8 cellular contexts compared by ENCODE assay signal in the genomic region with DNA sequence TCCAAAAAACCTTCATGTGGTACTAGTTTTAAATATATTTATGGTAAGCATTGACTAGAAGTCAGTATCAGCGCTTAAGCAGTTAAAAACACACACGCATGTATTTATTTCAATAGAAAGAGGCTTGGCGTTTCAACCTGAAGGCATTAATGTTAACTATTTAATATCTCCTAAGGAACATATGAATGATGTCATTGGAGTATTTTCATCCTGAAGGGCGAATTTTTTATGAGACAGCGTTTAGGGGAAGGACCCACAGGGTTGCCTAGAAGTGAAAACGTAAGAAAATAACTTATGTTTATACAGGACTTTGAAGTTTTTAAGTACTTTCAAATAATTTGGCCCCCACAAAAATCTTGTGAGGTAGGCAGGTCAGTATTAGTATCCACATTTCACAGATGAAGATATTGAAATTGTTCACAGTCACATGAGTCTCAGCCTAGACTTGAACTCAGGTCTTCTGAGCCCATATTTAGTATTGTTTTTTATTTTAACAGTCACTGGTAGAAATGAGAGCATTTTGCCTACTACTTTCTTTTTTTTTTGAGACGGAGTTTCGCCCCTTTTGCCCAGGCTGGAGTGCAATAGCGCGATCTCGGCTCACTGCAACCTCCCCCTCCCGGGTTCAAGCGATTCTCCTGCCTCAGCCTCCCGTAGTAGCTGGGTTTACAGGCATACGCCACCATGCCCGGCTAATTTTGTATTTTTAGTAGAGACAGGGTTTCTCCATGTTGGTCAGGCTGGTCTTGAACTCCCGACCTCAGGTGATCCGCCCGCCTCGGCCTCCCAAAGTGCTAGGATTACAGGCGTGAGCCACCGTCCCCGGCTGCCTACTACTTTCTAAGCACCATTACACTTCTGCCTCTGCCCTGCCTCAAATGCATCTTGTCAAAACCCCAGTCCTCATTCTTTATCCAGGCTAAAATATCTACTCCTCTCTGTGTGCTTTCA. TPM values are rescaled to one million over a fixed set of nuclear protein-coding genes. Genes with fewer than 3 reads are reported as not detected.
DNase-seq lines count a peak whose midpoint lies in the region; ATAC-seq and TF ChIP-seq lines count a peak whose summit lies in the region.

No MANE protein-coding gene starts in this region.

- H3K36me3 ChIP-seq in suprapubic skin = no peaks in the 10 kb centered on the region

- H3K36me3 Mint-ChIP-seq in T-helper 2 cell treated with Interferon-gamma antibody and Interleukin-4, amounts not matched to agents 5 μg/mL and 100 μg/mL, for 36 hours (ENCODE audit: low read depth) = peaks cover 8% of the 10 kb centered on the region
- peaks cover 23% of the 10 kb centered on the region for H3K36me3 Mint-ChIP-seq in activated CD8-positive, alpha-beta T cell treated with anti-CD3 and anti-CD28 coated beads, Interleukin-2, amount 10 ng/mL, durations not matched to agents 7 days and 5 days (ENCODE audit: low read depth)
- peaks cover 0 to 4% (median 4%) of the 10 kb centered on the region in 3 donors for H3K36me3 Mint-ChIP-seq in immature natural killer cell

- TF ChIP-seq EP300 in suprapubic skin (IDR thresholded peaks at IDR 0.05) = no peak

- peaks cover 36% of the 10 kb centered on the region for H3K4me1 Mint-ChIP-seq in T-helper 2 cell treated with Interferon-gamma antibody and Interleukin-4, amounts not matched to agents 5 μg/mL and 100 μg/mL, for 36 hours (ENCODE audit: low read depth)
- peaks cover 38% of the 10 kb centered on the region for H3K4me1 Mint-ChIP-seq in activated CD8-positive, alpha-beta T cell treated with anti-CD3 and anti-CD28 coated beads, Interleukin-2, amount 10 ng/mL, durations not matched to agents 7 days and 5 days (ENCODE audit: low read depth)
- peaks cover 61 to 77% of the 10 kb centered on the region in 2 donors for H3K4me1 Mint-ChIP-seq in immature natural killer cell

- peak overlapping the region; percentile 100 for H3K27ac ChIP-seq in suprapubic skin

- peaks cover 52% of the 10 kb centered on the region for H3K4me1 ChIP-seq in suprapubic skin

- 42% methylated on average over 23 of the region's 23 CpGs for WGBS in suprapubic skin

- no peaks in the 10 kb centered on the region for H3K27me3 ChIP-seq in suprapubic skin

- ATAC-seq in activated CD8-positive, alpha-beta T cell treated with anti-CD3 and anti-CD28 coated beads, Interleukin-2, amount 10 ng/mL, durations not matched to agents 7 days and 5 days = no peak
- ATAC-seq in HG02970 (IDR thresholded peaks at IDR 0.05; ENCODE audit: low FRiP score, unreplicated experiment) = no peak

- DNase-seq in T-helper 2 cell treated with Interferon-gamma antibody and Interleukin-4, amounts not matched to agents 5 μg/mL and 100 μg/mL, for 36 hours (ENCODE audit: low spot score) = no peak
- DNase-seq in T-helper 2 cell (no peak), immature natural killer cell (no peak), suprapubic skin (ENCODE audit: low spot score in 2 of 2) (no peak), globus pallidus (ENCODE audit: low spot score) (no peak)
- DNase-seq in activated CD8-positive, alpha-beta T cell treated with anti-CD3 and anti-CD28 coated beads, Interleukin-2, amount 10 ng/mL, durations not matched to agents 7 days and 5 days = no peak
- DNase-seq in stimulated activated naive CD4-positive, alpha-beta T cell (lab: John Stamatoyannopoulos, UW) = no peak

- no peaks in the 10 kb centered on the region for H3K9me3 Mint-ChIP-seq in T-helper 2 cell treated with Interferon-gamma antibody and Interleukin-4, amounts not matched to agents 5 μg/mL and 100 μg/mL, for 36 hours
- H3K9me3 Mint-ChIP-seq in activated CD8-positive, alpha-beta T cell treated with anti-CD3 and anti-CD28 coated beads, Interleukin-2, amount 10 ng/mL, durations not matched to agents 7 days and 5 days (ENCODE audit: insufficient read depth) = no peaks in the 10 kb centered on the region
- no peaks in the 10 kb centered on the region for H3K9me3 Mint-ChIP-seq in immature natural killer cell

- peak overlapping the region; percentile 93 for H3K4me3 Mint-ChIP-seq in T-helper 2 cell treated with Interferon-gamma antibody and Interleukin-4, amounts not matched to agents 5 μg/mL and 100 μg/mL, for 36 hours
- peak overlapping the region; percentile 88 for H3K4me3 Mint-ChIP-seq in activated CD8-positive, alpha-beta T cell treated with anti-CD3 and anti-CD28 coated beads, Interleukin-2, amount 10 ng/mL, durations not matched to agents 7 days and 5 days
- peak overlapping the region; percentile 91 to 99 (median 96) for H3K4me3 Mint-ChIP-seq in immature natural killer cell

- H3K27me3 Mint-ChIP-seq in T-helper 2 cell treated with Interferon-gamma antibody and Interleukin-4, amounts not matched to agents 5 μg/mL and 100 μg/mL, for 36 hours (ENCODE audit: low read depth) = no peaks in the 10 kb centered on the region
- H3K27me3 Mint-ChIP-seq in activated CD8-positive, alpha-beta T cell treated with anti-CD3 and anti-CD28 coated beads, Interleukin-2, amount 10 ng/mL, durations not matched to agents 7 days and 5 days (ENCODE audit: low read depth) = no peaks in the 10 kb centered on the region
- peaks cover 2 to 11% (median 5%) of the 10 kb centered on the region in 3 donors for H3K27me3 Mint-ChIP-seq in immature natural killer cell (ENCODE audit: low read depth in 3 of 3)

- POLR2A ChIA-PET in activated CD8-positive, alpha-beta T cell treated with anti-CD3 and anti-CD28 coated beads, Interleukin-2, amount 10 ng/mL, durations not matched to agents 7 days and 5 days (lab: Charles Lee) = interaction anchor here (0.7 to 3.1 kb wide), 8 partner anchors 14 to 158 kb away, joined by 3 to 17 read pairs (median 3); a partner anchor contains a TSS

- peak overlapping the region; percentile 97 for H3K4me3 ChIP-seq in suprapubic skin

- no peak for TF ChIP-seq CTCF in suprapubic skin (IDR thresholded peaks at IDR 0.05)

- H3K27ac Mint-ChIP-seq in T-helper 2 cell treated with Interferon-gamma antibody and Interleukin-4, amounts not matched to agents 5 μg/mL and 100 μg/mL, for 36 hours = peak overlapping the region; percentile 17
- no peak overlapping the region for H3K27ac Mint-ChIP-seq in activated CD8-positive, alpha-beta T cell treated with anti-CD3 and anti-CD28 coated beads, Interleukin-2, amount 10 ng/mL, durations not matched to agents 7 days and 5 days
- peak overlapping the region; percentile 74 to 97 (median 90) for H3K27ac Mint-ChIP-seq in immature natural killer cell

- no peak for TF ChIP-seq POLR2A in suprapubic skin (IDR thresholded peaks at IDR 0.05)

- no peaks in the 10 kb centered on the region for H3K9me3 ChIP-seq in suprapubic skin

- CTCF ChIA-PET in activated CD8-positive, alpha-beta T cell treated with anti-CD3 and anti-CD28 coated beads, Interleukin-2, amount 10 ng/mL, durations not matched to agents 7 days and 5 days (lab: Charles Lee) = interaction anchor here (0.6 to 2.6 kb wide), 9 partner anchors 15 to 155 kb away, joined by 3 to 12 read pairs (median 4); a partner anchor contains a TSS

RNA-seq across cellular contexts. Expression of a gene that starts 1.8 kb away (rescaled TPM):
- total RNA-seq in activated CD8-positive, alpha-beta T cell treated with anti-CD3 and anti-CD28 coated beads, Interleukin-2, amount 10 ng/mL, durations not matched to agents 7 days and 5 days = 10 to 100 TPM; 32.6 to 33.5 TPM
- polyA plus RNA-seq in immature natural killer cell = 1 to 10 TPM; 4.1 to 8.6 (median 5.0) TPM
- total RNA-seq in suprapubic skin = 10 to 100 TPM; 38.1 to 81.4 (median 56.3) TPM

RNA-seq across cellular contexts. Expression of a gene that starts 50.7 kb away (rescaled TPM):
- 10 to 100 TPM; 48.8 to 49.8 TPM for total RNA-seq in activated CD8-positive, alpha-beta T cell treated with anti-CD3 and anti-CD28 coated beads, Interleukin-2, amount 10 ng/mL, durations not matched to agents 7 days and 5 days
- polyA plus RNA-seq in immature natural killer cell = 100 to 1,000 TPM in 1 of 3 donors, 10 to 100 TPM in 2; 81.1 to 101 (median 82.8) TPM
- 10 to 100 TPM; 13.8 to 24.8 (median 22.9) TPM for total RNA-seq in suprapubic skin
